ENCODE assay signal across 14 cellular contexts in the genomic region with DNA sequence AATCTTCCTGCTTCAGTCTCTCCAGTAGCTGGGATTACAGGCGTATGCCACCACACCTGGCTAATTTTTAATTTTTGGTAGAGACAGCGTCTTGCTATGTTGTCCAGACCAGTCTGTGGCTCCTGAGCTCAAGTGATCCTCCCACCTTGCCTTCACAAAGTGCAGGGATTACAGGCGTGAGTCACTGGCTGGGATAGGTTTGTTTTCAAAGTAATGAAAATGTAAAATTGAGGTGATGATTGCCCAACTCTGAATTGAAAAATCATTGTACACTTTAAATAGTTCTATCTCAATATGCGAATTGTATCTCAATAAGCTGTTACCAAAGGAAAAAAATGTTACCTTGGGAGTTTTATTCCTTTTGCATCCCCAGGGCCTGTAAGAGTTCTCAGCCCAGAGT. TPM values are rescaled to one million over a fixed set of nuclear protein-coding genes. Genes with fewer than 3 reads are reported as not detected.
DNase-seq lines count a peak whose midpoint lies in the region; ATAC-seq, FAIRE-seq and TF ChIP-seq lines count a peak whose summit lies in the region.
"Had no signal": no experiment of that assay in that cellular context is flagged by ENCODE, and none has a peak within 500 bp of the region (broad histone marks: within the 10 kb centered on the region; RNA-seq: fewer than 3 reads in every experiment).

No MANE protein-coding gene starts in this region.

- no peaks in the 10 kb centered on the region for H3K9me2 ChIP-seq in Karpas-422 (replicated peaks; ENCODE audit: insufficient read depth, low read length)

- POLR2A ChIA-PET in CD8-positive, alpha-beta memory T cell (lab: Charles Lee) = interaction anchor here (0.6 kb wide), 1 partner anchor 198 kb away, joined by 3 read pairs; no protein-coding TSS in a partner anchor

- ATAC-seq in natural killer cell (no peak), HG03159 (IDR thresholded peaks at IDR 0.05; ENCODE audit: unreplicated experiment) (no peak)
- ATAC-seq: left lung had no signal

- H3K27me3 Mint-ChIP-seq in CD8-positive, alpha-beta memory T cell = no peaks in the 10 kb centered on the region
- no peaks in the 10 kb centered on the region for H3K27me3 Mint-ChIP-seq in natural killer cell (ENCODE audit: low read depth in 2 of 2)

- no peaks in the 10 kb centered on the region for H3K27me3 ChIP-seq in CD8-positive, alpha-beta memory T cell (ENCODE audit: insufficient read depth, low read length, poor library complexity, severe bottlenecking)
- H3K27me3 ChIP-seq in Karpas-422 (ENCODE audit: low read length) (no peaks in the 10 kb centered on the region), bronchial epithelial cell (ENCODE audit: control insufficient read depth, insufficient read depth, low read length) (no peaks in the 10 kb centered on the region)
- H3K27me3 ChIP-seq: left lung, thyroid gland had no signal

- no peaks in the 10 kb centered on the region for H3K36me3 ChIP-seq in CD8-positive, alpha-beta memory T cell (ENCODE audit: insufficient read depth, low read length)
- H3K36me3 ChIP-seq in Karpas-422 (ENCODE audit: insufficient read depth, low read length) = peaks cover 15% of the 10 kb centered on the region; the same call in 1 of the 2 replicates
- H3K36me3 ChIP-seq in bronchial epithelial cell (ENCODE audit: control insufficient read depth, insufficient read depth, low read length) = no peaks in the 10 kb centered on the region
- H3K36me3 ChIP-seq: thyroid gland had no signal

- H3K4me2 ChIP-seq in Karpas-422 (ENCODE audit: low read depth, low read length, poor library complexity, severe bottlenecking) = no peak overlapping the region

- no peak for FAIRE-seq in bronchial epithelial cell (lab: Jason Lieb, UNC)

- H3K36me3 Mint-ChIP-seq in CD8-positive, alpha-beta memory T cell = peaks cover 0 to 23% (median 11%) of the 10 kb centered on the region in 3 donors
- H3K36me3 Mint-ChIP-seq in natural killer cell = no peaks in the 10 kb centered on the region

- H3K27ac ChIP-seq in CD8-positive, alpha-beta memory T cell (ENCODE audit: low read depth, low read length) = no peak overlapping the region
- H3K27ac ChIP-seq in Karpas-422 (ENCODE audit: low read length) = 0 out of 2 replicates have a peak overlapping the region, but pooled peaks have one; percentile 30
- H3K27ac ChIP-seq: SK-N-MC had no signal

- H3K4me3 Mint-ChIP-seq in CD8-positive, alpha-beta memory T cell = peak overlapping the region; percentile 73 to 94 (median 79)
- peak overlapping the region; percentile 88 for H3K4me3 Mint-ChIP-seq in natural killer cell

- peaks cover 49% of the 10 kb centered on the region for H3K79me2 ChIP-seq in Karpas-422 (ENCODE audit: low read length)

- no peak overlapping the region for H2AFZ ChIP-seq in Karpas-422 (ENCODE audit: low read length)

- H3K4me1 ChIP-seq in CD8-positive, alpha-beta memory T cell (ENCODE audit: insufficient read depth, low read length) = peaks cover 17% of the 10 kb centered on the region
- peaks cover 31% of the 10 kb centered on the region for H3K4me1 ChIP-seq in Karpas-422 (ENCODE audit: low read length)

- DNase-seq in CD8-positive, alpha-beta memory T cell = no peak
- DNase-seq in Karpas-422 (no peak), bronchial epithelial cell (ENCODE audit: low read depth) (peak; percentile 74), natural killer cell (no peak), SHP77 (lab: John Stamatoyannopoulos, UW) (no peak), OCI-M2 (lab: John Stamatoyannopoulos, UW; ENCODE audit: unreplicated experiment) (no peak)
- no peak for DNase-seq in stimulated activated CD4-positive, alpha-beta T cell treated with anti-CD3 and anti-CD28 coated beads, Interleukin-12 subunit alpha, Interleukin-12 subunit beta, amount 100 ng/mL, for 4 hours
- DNase-seq: DMS 273 treated with DMSO at 0.1 percent for 48 hours, left lung, NCI-H1417, posterior cingulate gyrus, thyroid gland had no signal

- peaks cover 30 to 35% (median 34%) of the 10 kb centered on the region in 3 donors for H3K4me1 Mint-ChIP-seq in CD8-positive, alpha-beta memory T cell
- peaks cover 28 to 30% of the 10 kb centered on the region in 2 donors for H3K4me1 Mint-ChIP-seq in natural killer cell

- peak overlapping the region in 6 of 8 donors; percentile 15 to 88 (median 80) for H3K27ac Mint-ChIP-seq in CD8-positive, alpha-beta memory T cell
- H3K27ac Mint-ChIP-seq in natural killer cell = peak overlapping the region; percentile 71 to 76

- peaks cover 8% of the 10 kb centered on the region; the same call in 1 of the 2 replicates for H4K20me1 ChIP-seq in Karpas-422 (ENCODE audit: insufficient read depth, low read depth, low read length)

- no peaks in the 10 kb centered on the region for H3K9me3 Mint-ChIP-seq in CD8-positive, alpha-beta memory T cell
- no peaks in the 10 kb centered on the region for H3K9me3 Mint-ChIP-seq in natural killer cell

- intact Hi-C loops in natural killer cell (cut with micrococcal nuclease) = no loop called here

- H3K9me3 ChIP-seq in CD8-positive, alpha-beta memory T cell (ENCODE audit: low read length) = no peaks in the 10 kb centered on the region
- H3K9me3 ChIP-seq in Karpas-422 (ENCODE audit: low read length) = no peaks in the 10 kb centered on the region
- H3K9me3 ChIP-seq: left lung, thyroid gland had no signal

- no peak overlapping the region for H3K9ac ChIP-seq in Karpas-422 (ENCODE audit: low read length)

- no peak overlapping the region for H3K4me3 ChIP-seq in CD8-positive, alpha-beta memory T cell (ENCODE audit: low read length)
- H3K4me3 ChIP-seq in Karpas-422 (ENCODE audit: low read length) = no peak overlapping the region
- H3K4me3 ChIP-seq in bronchial epithelial cell (ENCODE audit: low read depth, low read length) = no peak overlapping the region
- H3K4me3 ChIP-seq: SK-N-MC, thyroid gland had no signal

- TF ChIP-seq CTCF in bronchial epithelial cell (IDR thresholded peaks at IDR 0.05; ENCODE audit: insufficient read depth, low read length, severe bottlenecking) (no peak), natural killer cell (IDR thresholded peaks at IDR 0.05) (no peak)

- CTCF ChIA-PET in CD8-positive, alpha-beta memory T cell (lab: Charles Lee) = no interaction called here

RNA-seq across cellular contexts. Expression of a gene that starts 1.2 kb away (rescaled TPM):
- total RNA-seq in CD8-positive, alpha-beta memory T cell = 10 to 100 TPM; 64.3 to 70.1 TPM
- polyA plus RNA-seq in CD8-positive, alpha-beta memory T cell = 39.8 TPM
- 243 and 284 TPM in 2 replicates for total RNA-seq in Karpas-422 (2014; rRNA removed; shearing (Covaris generic); ENCODE audit: low replicate concordance)
- total RNA-seq in bronchial epithelial cell (224 and 319 TPM in 2 replicates), natural killer cell (10 to 100 TPM; 58.4 to 87.1 (median 71.7) TPM)

RNA-seq across cellular contexts. Expression of a gene that starts 24.5 kb away (rescaled TPM):
- 100 to 1,000 TPM; 334 to 359 TPM for total RNA-seq in CD8-positive, alpha-beta memory T cell
- polyA plus RNA-seq in CD8-positive, alpha-beta memory T cell = 77.2 TPM
- total RNA-seq in Karpas-422 (2014; rRNA removed; shearing (Covaris generic); ENCODE audit: low replicate concordance) = 73.2 and 170 TPM in 2 replicates
- total RNA-seq in bronchial epithelial cell = 41.5 and 45.8 TPM in 2 replicates
- total RNA-seq in natural killer cell = 100 to 1,000 TPM in 1 of 3 donors, 10 to 100 TPM in 2; 78.1 to 108 (median 90.0) TPM

RNA-seq across cellular contexts. Expression of a gene that starts 24.8 kb away (rescaled TPM):
- total RNA-seq in CD8-positive, alpha-beta memory T cell = 10 to 100 TPM; 87.9 to 91.9 TPM
- polyA plus RNA-seq in CD8-positive, alpha-beta memory T cell = 114 TPM
- total RNA-seq in Karpas-422 (2014; rRNA removed; shearing (Covaris generic); ENCODE audit: low replicate concordance) = 51.9 and 61.0 TPM in 2 replicates
- total RNA-seq in bronchial epithelial cell = 30.0 and 63.5 TPM in 2 replicates
- 10 to 100 TPM; 12.7 to 20.6 (median 13.1) TPM for total RNA-seq in natural killer cell
